Comparison of ENCODE assay signal across 1 cellular context in the genomic region with DNA sequence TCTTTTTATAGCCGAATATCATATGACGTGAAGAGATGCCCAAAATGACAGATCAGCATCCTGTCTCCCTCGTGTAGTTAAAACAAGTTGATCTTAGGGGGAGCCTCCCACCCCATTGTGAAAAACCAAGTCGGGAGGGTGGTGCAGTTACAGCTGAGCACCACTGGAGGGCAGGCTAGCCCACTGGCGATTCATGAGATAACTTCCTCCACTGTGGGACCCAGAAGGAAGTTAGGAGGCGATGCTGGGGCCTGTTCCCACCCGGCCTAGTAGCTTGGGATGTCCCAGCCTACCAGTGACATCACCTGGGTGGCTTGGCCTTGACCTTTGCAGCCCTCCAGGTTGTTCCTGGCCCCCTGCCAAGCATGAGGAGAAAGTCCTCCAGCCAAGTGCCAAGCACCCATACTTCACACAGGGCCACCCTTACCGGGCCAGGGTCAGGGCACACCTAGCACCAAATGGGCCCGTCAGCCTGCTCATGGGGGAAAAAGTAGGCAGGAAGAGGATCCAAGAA.
A peak's percentile ranks its signal among the peaks of the same experiment; 100 is the strongest.
TF ChIP-seq lines count a peak whose summit lies in the region.

No MANE protein-coding gene starts in this region.

TF ChIP-seq in HepG2, 621 proteins besides CTCF, POLR2A, EP300 and RAD21 (continued from another document and continues in another):
- TF ChIP-seq, protein P1, sequence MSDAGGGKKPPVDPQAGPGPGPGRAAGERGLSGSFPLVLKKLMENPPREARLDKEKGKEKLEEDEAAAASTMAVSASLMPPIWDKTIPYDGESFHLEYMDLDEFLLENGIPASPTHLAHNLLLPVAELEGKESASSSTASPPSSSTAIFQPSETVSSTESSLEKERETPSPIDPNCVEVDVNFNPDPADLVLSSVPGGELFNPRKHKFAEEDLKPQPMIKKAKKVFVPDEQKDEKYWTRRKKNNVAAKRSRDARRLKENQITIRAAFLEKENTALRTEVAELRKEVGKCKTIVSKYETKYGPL (CRISPR knock-in tag; IDR thresholded peaks at IDR 0.05), result no peak
- TF ChIP-seq, protein P2, sequence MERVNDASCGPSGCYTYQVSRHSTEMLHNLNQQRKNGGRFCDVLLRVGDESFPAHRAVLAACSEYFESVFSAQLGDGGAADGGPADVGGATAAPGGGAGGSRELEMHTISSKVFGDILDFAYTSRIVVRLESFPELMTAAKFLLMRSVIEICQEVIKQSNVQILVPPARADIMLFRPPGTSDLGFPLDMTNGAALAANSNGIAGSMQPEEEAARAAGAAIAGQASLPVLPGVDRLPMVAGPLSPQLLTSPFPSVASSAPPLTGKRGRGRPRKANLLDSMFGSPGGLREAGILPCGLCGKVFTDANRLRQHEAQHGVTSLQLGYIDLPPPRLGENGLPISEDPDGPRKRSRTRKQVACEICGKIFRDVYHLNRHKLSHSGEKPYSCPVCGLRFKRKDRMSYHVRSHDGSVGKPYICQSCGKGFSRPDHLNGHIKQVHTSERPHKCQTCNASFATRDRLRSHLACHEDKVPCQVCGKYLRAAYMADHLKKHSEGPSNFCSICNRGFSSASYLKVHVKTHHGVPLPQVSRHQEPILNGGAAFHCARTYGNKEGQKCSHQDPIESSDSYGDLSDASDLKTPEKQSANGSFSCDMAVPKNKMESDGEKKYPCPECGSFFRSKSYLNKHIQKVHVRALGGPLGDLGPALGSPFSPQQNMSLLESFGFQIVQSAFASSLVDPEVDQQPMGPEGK (CRISPR knock-in tag; IDR thresholded peaks at IDR 0.05), result peak; percentile 74; the same call in 1 of the 2 replicates
- TF ChIP-seq ZNF891 (CRISPR knock-in tag; IDR thresholded peaks at IDR 0.05) (0 out of 2 replicates have a peak, but pooled peaks have one; percentile 54), RFXAP (CRISPR knock-in tag; IDR thresholded peaks at IDR 0.05; ENCODE audit: borderline replicate concordance) (no peak), ZFX (CRISPR knock-in tag; IDR thresholded peaks at IDR 0.05; ENCODE audit: low read depth) (peak; percentile 25; the same call in 1 of the 2 replicates), ZNF724P (CRISPR knock-in tag; IDR thresholded peaks at IDR 0.05; ENCODE audit: borderline replicate concordance) (peak; percentile 60; the same call in 1 of the 2 replicates), MEF2D (CRISPR knock-in tag; IDR thresholded peaks at IDR 0.05) (0 out of 2 replicates have a peak, but pooled peaks have one; percentile 31), KLF16 (CRISPR knock-in tag; IDR thresholded peaks at IDR 0.05) (0 out of 4 replicates have a peak, but pooled peaks of 1 of the 2 experiments have one; percentile 25), CREB1 (IDR thresholded peaks at IDR 0.05) (peak; percentile 39; the same call in 1 of the 2 replicates), CREB1 (CRISPR knock-in tag; IDR thresholded peaks at IDR 0.05) (no peak), FOSL2 (CRISPR knock-in tag; IDR thresholded peaks at IDR 0.05) (0 out of 2 replicates have a peak, but pooled peaks have one; percentile 31), IRF2 (CRISPR knock-in tag; IDR thresholded peaks at IDR 0.05) (peak; percentile 61; the same call in 1 of the 2 replicates), ZKSCAN1 (IDR thresholded peaks at IDR 0.05; ENCODE audit: low read length) (no peak), ZSCAN22 (CRISPR knock-in tag; IDR thresholded peaks at IDR 0.05) (no peak), KAT8 (CRISPR knock-in tag; IDR thresholded peaks at IDR 0.05) (no peak; the same call in 1 of the 2 replicates), MXD4 (CRISPR knock-in tag; IDR thresholded peaks at IDR 0.05) (peak; percentile 54; the same call in 1 of the 2 replicates), NR2F6 (IDR thresholded peaks at IDR 0.05) (no peak), NR2F6 (CRISPR knock-in tag; IDR thresholded peaks at IDR 0.05) (peak; percentile 59; the same call in 1 of the 2 replicates), SMAD3 (CRISPR knock-in tag; IDR thresholded peaks at IDR 0.05) (peak; percentile 57; the same call in 1 of the 2 replicates), ASH2L (IDR thresholded peaks at IDR 0.05; ENCODE audit: insufficient read length, low read depth, low read length) (peak; percentile 28), YEATS2 (CRISPR knock-in tag; IDR thresholded peaks at IDR 0.05; ENCODE audit: borderline replicate concordance) (peak; percentile 64; the same call in 1 of the 2 replicates), ZNF17 (CRISPR knock-in tag; IDR thresholded peaks at IDR 0.05) (no peak), TBX2 (CRISPR knock-in tag; IDR thresholded peaks at IDR 0.05; ENCODE audit: borderline replicate concordance) (no peak), SRY (CRISPR knock-in tag; IDR thresholded peaks at IDR 0.05) (0 out of 2 replicates have a peak, but pooled peaks have one; percentile 51), ELF1 (CRISPR knock-in tag; IDR thresholded peaks at IDR 0.05) (0 out of 2 replicates have a peak, but pooled peaks have one; percentile 32), SALL1 (CRISPR knock-in tag; IDR thresholded peaks at IDR 0.05) (peak; percentile 34), ZNF614 (CRISPR knock-in tag; IDR thresholded peaks at IDR 0.05; ENCODE audit: borderline replicate concordance) (peak; percentile 36; the same call in 1 of the 2 replicates)
- TF ChIP-seq, protein P3, sequence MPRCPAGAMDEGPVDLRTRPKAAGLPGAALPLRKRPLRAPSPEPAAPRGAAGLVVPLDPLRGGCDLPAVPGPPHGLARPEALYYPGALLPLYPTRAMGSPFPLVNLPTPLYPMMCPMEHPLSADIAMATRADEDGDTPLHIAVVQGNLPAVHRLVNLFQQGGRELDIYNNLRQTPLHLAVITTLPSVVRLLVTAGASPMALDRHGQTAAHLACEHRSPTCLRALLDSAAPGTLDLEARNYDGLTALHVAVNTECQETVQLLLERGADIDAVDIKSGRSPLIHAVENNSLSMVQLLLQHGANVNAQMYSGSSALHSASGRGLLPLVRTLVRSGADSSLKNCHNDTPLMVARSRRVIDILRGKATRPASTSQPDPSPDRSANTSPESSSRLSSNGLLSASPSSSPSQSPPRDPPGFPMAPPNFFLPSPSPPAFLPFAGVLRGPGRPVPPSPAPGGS (CRISPR knock-in tag; IDR thresholded peaks at IDR 0.05), result 0 out of 2 replicates have a peak, but pooled peaks have one; percentile 7
- TF ChIP-seq, protein P4, sequence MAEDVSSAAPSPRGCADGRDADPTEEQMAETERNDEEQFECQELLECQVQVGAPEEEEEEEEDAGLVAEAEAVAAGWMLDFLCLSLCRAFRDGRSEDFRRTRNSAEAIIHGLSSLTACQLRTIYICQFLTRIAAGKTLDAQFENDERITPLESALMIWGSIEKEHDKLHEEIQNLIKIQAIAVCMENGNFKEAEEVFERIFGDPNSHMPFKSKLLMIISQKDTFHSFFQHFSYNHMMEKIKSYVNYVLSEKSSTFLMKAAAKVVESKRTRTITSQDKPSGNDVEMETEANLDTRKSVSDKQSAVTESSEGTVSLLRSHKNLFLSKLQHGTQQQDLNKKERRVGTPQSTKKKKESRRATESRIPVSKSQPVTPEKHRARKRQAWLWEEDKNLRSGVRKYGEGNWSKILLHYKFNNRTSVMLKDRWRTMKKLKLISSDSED (CRISPR knock-in tag; IDR thresholded peaks at IDR 0.05), result no peak
- TF ChIP-seq, protein P5, sequence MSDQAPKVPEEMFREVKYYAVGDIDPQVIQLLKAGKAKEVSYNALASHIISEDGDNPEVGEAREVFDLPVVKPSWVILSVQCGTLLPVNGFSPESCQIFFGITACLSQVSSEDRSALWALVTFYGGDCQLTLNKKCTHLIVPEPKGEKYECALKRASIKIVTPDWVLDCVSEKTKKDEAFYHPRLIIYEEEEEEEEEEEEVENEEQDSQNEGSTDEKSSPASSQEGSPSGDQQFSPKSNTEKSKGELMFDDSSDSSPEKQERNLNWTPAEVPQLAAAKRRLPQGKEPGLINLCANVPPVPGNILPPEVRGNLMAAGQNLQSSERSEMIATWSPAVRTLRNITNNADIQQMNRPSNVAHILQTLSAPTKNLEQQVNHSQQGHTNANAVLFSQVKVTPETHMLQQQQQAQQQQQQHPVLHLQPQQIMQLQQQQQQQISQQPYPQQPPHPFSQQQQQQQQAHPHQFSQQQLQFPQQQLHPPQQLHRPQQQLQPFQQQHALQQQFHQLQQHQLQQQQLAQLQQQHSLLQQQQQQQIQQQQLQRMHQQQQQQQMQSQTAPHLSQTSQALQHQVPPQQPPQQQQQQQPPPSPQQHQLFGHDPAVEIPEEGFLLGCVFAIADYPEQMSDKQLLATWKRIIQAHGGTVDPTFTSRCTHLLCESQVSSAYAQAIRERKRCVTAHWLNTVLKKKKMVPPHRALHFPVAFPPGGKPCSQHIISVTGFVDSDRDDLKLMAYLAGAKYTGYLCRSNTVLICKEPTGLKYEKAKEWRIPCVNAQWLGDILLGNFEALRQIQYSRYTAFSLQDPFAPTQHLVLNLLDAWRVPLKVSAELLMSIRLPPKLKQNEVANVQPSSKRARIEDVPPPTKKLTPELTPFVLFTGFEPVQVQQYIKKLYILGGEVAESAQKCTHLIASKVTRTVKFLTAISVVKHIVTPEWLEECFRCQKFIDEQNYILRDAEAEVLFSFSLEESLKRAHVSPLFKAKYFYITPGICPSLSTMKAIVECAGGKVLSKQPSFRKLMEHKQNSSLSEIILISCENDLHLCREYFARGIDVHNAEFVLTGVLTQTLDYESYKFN (CRISPR knock-in tag; conservative IDR thresholded peaks at IDR 0.05), result 0 out of 2 replicates have a peak, but pooled peaks have one; percentile 14
- TF ChIP-seq, protein P6, sequence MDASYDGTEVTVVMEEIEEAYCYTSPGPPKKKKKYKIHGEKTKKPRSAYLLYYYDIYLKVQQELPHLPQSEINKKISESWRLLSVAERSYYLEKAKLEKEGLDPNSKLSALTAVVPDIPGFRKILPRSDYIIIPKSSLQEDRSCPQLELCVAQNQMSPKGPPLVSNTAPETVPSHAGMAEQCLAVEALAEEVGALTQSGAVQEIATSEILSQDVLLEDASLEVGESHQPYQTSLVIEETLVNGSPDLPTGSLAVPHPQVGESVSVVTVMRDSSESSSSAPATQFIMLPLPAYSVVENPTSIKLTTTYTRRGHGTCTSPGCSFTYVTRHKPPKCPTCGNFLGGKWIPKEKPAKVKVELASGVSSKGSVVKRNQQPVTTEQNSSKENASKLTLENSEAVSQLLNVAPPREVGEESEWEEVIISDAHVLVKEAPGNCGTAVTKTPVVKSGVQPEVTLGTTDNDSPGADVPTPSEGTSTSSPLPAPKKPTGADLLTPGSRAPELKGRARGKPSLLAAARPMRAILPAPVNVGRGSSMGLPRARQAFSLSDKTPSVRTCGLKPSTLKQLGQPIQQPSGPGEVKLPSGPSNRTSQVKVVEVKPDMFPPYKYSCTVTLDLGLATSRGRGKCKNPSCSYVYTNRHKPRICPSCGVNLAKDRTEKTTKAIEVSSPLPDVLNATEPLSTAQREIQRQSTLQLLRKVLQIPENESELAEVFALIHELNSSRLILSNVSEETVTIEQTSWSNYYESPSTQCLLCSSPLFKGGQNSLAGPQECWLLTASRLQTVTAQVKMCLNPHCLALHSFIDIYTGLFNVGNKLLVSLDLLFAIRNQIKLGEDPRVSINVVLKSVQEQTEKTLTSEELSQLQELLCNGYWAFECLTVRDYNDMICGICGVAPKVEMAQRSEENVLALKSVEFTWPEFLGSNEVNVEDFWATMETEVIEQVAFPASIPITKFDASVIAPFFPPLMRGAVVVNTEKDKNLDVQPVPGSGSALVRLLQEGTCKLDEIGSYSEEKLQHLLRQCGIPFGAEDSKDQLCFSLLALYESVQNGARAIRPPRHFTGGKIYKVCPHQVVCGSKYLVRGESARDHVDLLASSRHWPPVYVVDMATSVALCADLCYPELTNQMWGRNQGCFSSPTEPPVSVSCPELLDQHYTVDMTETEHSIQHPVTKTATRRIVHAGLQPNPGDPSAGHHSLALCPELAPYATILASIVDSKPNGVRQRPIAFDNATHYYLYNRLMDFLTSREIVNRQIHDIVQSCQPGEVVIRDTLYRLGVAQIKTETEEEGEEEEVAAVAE (CRISPR knock-in tag; IDR thresholded peaks at IDR 0.05; ENCODE audit: borderline replicate concordance), result 0 out of 2 replicates have a peak, but pooled peaks have one; percentile 51
- TF ChIP-seq, protein P7, sequence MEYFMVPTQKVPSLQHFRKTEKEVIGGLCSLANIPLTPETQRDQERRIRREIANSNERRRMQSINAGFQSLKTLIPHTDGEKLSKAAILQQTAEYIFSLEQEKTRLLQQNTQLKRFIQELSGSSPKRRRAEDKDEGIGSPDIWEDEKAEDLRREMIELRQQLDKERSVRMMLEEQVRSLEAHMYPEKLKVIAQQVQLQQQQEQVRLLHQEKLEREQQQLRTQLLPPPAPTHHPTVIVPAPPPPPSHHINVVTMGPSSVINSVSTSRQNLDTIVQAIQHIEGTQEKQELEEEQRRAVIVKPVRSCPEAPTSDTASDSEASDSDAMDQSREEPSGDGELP (IDR thresholded peaks at IDR 0.05; ENCODE audit: borderline replicate concordance, low read depth), result peak; percentile 31; the same call in 1 of the 2 replicates
- TF ChIP-seq, protein P8, sequence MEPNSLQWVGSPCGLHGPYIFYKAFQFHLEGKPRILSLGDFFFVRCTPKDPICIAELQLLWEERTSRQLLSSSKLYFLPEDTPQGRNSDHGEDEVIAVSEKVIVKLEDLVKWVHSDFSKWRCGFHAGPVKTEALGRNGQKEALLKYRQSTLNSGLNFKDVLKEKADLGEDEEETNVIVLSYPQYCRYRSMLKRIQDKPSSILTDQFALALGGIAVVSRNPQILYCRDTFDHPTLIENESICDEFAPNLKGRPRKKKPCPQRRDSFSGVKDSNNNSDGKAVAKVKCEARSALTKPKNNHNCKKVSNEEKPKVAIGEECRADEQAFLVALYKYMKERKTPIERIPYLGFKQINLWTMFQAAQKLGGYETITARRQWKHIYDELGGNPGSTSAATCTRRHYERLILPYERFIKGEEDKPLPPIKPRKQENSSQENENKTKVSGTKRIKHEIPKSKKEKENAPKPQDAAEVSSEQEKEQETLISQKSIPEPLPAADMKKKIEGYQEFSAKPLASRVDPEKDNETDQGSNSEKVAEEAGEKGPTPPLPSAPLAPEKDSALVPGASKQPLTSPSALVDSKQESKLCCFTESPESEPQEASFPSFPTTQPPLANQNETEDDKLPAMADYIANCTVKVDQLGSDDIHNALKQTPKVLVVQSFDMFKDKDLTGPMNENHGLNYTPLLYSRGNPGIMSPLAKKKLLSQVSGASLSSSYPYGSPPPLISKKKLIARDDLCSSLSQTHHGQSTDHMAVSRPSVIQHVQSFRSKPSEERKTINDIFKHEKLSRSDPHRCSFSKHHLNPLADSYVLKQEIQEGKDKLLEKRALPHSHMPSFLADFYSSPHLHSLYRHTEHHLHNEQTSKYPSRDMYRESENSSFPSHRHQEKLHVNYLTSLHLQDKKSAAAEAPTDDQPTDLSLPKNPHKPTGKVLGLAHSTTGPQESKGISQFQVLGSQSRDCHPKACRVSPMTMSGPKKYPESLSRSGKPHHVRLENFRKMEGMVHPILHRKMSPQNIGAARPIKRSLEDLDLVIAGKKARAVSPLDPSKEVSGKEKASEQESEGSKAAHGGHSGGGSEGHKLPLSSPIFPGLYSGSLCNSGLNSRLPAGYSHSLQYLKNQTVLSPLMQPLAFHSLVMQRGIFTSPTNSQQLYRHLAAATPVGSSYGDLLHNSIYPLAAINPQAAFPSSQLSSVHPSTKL (CRISPR knock-in tag; IDR thresholded peaks at IDR 0.05), result peak; percentile 43; the same call in 1 of the 2 replicates
- TF ChIP-seq, protein P9, sequence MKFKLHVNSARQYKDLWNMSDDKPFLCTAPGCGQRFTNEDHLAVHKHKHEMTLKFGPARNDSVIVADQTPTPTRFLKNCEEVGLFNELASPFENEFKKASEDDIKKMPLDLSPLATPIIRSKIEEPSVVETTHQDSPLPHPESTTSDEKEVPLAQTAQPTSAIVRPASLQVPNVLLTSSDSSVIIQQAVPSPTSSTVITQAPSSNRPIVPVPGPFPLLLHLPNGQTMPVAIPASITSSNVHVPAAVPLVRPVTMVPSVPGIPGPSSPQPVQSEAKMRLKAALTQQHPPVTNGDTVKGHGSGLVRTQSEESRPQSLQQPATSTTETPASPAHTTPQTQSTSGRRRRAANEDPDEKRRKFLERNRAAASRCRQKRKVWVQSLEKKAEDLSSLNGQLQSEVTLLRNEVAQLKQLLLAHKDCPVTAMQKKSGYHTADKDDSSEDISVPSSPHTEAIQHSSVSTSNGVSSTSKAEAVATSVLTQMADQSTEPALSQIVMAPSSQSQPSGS (CRISPR knock-in tag; IDR thresholded peaks at IDR 0.05), result peak; percentile 57
